In genomic region chr2:11863513-11864328, GRCh38 we compare ENCODE assay signal across 1 cellular context.
TF ChIP-seq lines count a peak whose summit lies in the region.

No MANE protein-coding gene starts in this region.

TF ChIP-seq in HepG2, 621 proteins besides CTCF, POLR2A, EP300 and RAD21 (continued from another document and continues in another):
- peak; percentile 81 for TF ChIP-seq STAG1 (CRISPR knock-in tag; IDR thresholded peaks at IDR 0.05)
- TF ChIP-seq ZNF225 (CRISPR knock-in tag; IDR thresholded peaks at IDR 0.05) = no peak
- peak; percentile 69 for TF ChIP-seq ZGPAT (CRISPR knock-in tag; IDR thresholded peaks at IDR 0.05)
- no peak for TF ChIP-seq HNF1A (IDR thresholded peaks at IDR 0.05; ENCODE audit: low read depth)
- TF ChIP-seq HNF1A (CRISPR knock-in tag; IDR thresholded peaks at IDR 0.05; ENCODE audit: borderline replicate concordance) = no peak
- 0 out of 2 replicates have a peak, but pooled peaks have one; percentile 62 for TF ChIP-seq ZNF567 (CRISPR knock-in tag; IDR thresholded peaks at IDR 0.05; ENCODE audit: borderline replicate concordance)
- no peak for TF ChIP-seq CENPX (CRISPR knock-in tag; IDR thresholded peaks at IDR 0.05)
- TF ChIP-seq DRAP1 (CRISPR knock-in tag; IDR thresholded peaks at IDR 0.05) = no peak
- TF ChIP-seq TFDP1 (CRISPR knock-in tag; IDR thresholded peaks at IDR 0.05; ENCODE audit: borderline replicate concordance) = no peak; the same call in 1 of the 2 replicates
- 0 out of 2 replicates have a peak, but pooled peaks have one; percentile 21 for TF ChIP-seq ZNF317 (CRISPR knock-in tag; IDR thresholded peaks at IDR 0.05)
- no peak for TF ChIP-seq ZNF777 (CRISPR knock-in tag; IDR thresholded peaks at IDR 0.05)
- TF ChIP-seq MAZ (IDR thresholded peaks at IDR 0.05; ENCODE audit: borderline replicate concordance, low read depth, low read length) = peak; percentile 38; the same call in 1 of the 2 replicates
- TF ChIP-seq MAZ (CRISPR knock-in tag; IDR thresholded peaks at IDR 0.05; ENCODE audit: low read depth) = peak; percentile 50; the same call in 1 of the 2 replicates
- 0 out of 2 replicates have a peak, but pooled peaks have one; percentile 21 for TF ChIP-seq ZFP36L2 (CRISPR knock-in tag; IDR thresholded peaks at IDR 0.05)
- no peak for TF ChIP-seq ZNF670 (CRISPR knock-in tag; IDR thresholded peaks at IDR 0.05; ENCODE audit: borderline replicate concordance)
- peak; percentile 38; the same call in 1 of the 2 replicates for TF ChIP-seq ZNF281 (CRISPR knock-in tag; IDR thresholded peaks at IDR 0.05; ENCODE audit: borderline replicate concordance)
- peak; percentile 44; the same call in 1 of the 2 replicates for TF ChIP-seq ZNF782 (CRISPR knock-in tag; IDR thresholded peaks at IDR 0.05; ENCODE audit: borderline replicate concordance)
- 0 out of 2 replicates have a peak, but pooled peaks have one; percentile 42 for TF ChIP-seq SSRP1 (CRISPR knock-in tag; IDR thresholded peaks at IDR 0.05)
- no peak for TF ChIP-seq NFE2L2 (IDR thresholded peaks at IDR 0.05; ENCODE audit: low read length)
- no peak for TF ChIP-seq NFATC3 (CRISPR knock-in tag; IDR thresholded peaks at IDR 0.05)
- no peak for TF ChIP-seq MXI1 (IDR thresholded peaks at IDR 0.05; ENCODE audit: borderline replicate concordance, low read depth, low read length)
- TF ChIP-seq NR2C2 (CRISPR knock-in tag; IDR thresholded peaks at IDR 0.05; ENCODE audit: borderline replicate concordance) = no peak
- no peak for TF ChIP-seq ZNF564 (CRISPR knock-in tag; IDR thresholded peaks at IDR 0.05)
- peak; percentile 73 for TF ChIP-seq IRF2 (CRISPR knock-in tag; IDR thresholded peaks at IDR 0.05)
- TF ChIP-seq ZMYM4 (CRISPR knock-in tag; IDR thresholded peaks at IDR 0.05) = no peak
- no peak for TF ChIP-seq SOX6 (IDR thresholded peaks at IDR 0.05)
- TF ChIP-seq SOX6 (CRISPR knock-in tag; IDR thresholded peaks at IDR 0.05) = peak; percentile 69; the same call in 1 of the 2 replicates
- TF ChIP-seq ZNF263 (CRISPR knock-in tag; IDR thresholded peaks at IDR 0.05) = no peak
- TF ChIP-seq STAT5B (CRISPR knock-in tag; IDR thresholded peaks at IDR 0.05) = 0 out of 2 replicates have a peak, but pooled peaks have one; percentile 53
- peak; percentile 34; the same call in 1 of the 2 replicates for TF ChIP-seq THRA (CRISPR knock-in tag; IDR thresholded peaks at IDR 0.05; ENCODE audit: borderline replicate concordance)
- TF ChIP-seq PBX2 (CRISPR knock-in tag; IDR thresholded peaks at IDR 0.05) = peak; percentile 75
- TF ChIP-seq ZNF800 (CRISPR knock-in tag; IDR thresholded peaks at IDR 0.05) = no peak
- peak; percentile 28; the same call in 1 of the 2 replicates for TF ChIP-seq ZNF691 (CRISPR knock-in tag; IDR thresholded peaks at IDR 0.05; ENCODE audit: borderline replicate concordance, low read depth)
- TF ChIP-seq ZNF431 (CRISPR knock-in tag; IDR thresholded peaks at IDR 0.05; ENCODE audit: borderline replicate concordance, low read depth) = 0 out of 2 replicates have a peak, but pooled peaks have one; percentile 58
- TF ChIP-seq RBAK (CRISPR knock-in tag; IDR thresholded peaks at IDR 0.05) = peak; percentile 92
- TF ChIP-seq FOXA3 (CRISPR knock-in tag; IDR thresholded peaks at IDR 0.05) = peak; percentile 26; the same call in 1 of the 2 replicates
- TF ChIP-seq ZMYM3 (CRISPR knock-in tag; IDR thresholded peaks at IDR 0.05) = 0 out of 2 replicates have a peak, but pooled peaks have one; percentile 47
- TF ChIP-seq ZNF761 (CRISPR knock-in tag; conservative IDR thresholded peaks at IDR 0.05) = peak; percentile 46; the same call in 1 of the 2 replicates
- TF ChIP-seq ZNF17 (CRISPR knock-in tag; IDR thresholded peaks at IDR 0.05) = no peak
- TF ChIP-seq ZNF776 (CRISPR knock-in tag; IDR thresholded peaks at IDR 0.05) = no peak
- TF ChIP-seq ZBTB25 (CRISPR knock-in tag; IDR thresholded peaks at IDR 0.05) = no peak
- TF ChIP-seq ATF2 (CRISPR knock-in tag; IDR thresholded peaks at IDR 0.05) = no peak
- TF ChIP-seq SMAD3 (CRISPR knock-in tag; IDR thresholded peaks at IDR 0.05) = no peak
- TF ChIP-seq HNRNPH1 (optimal IDR thresholded peaks at IDR 0.05; ENCODE audit: low read depth, low read length) = no peak
- TF ChIP-seq SALL2 (CRISPR knock-in tag; IDR thresholded peaks at IDR 0.05) = no peak
